13 cellular contexts compared by ENCODE assay signal in genomic region chr6:90044833-90045337, GRCh38.
DNase-seq lines count a peak whose midpoint lies in the region; ATAC-seq and TF ChIP-seq lines count a peak whose summit lies in the region.
"Had no signal": no experiment of that assay in that cellular context is flagged by ENCODE, and none has a peak within 500 bp of the region (broad histone marks: within the 10 kb centered on the region; RNA-seq: fewer than 3 reads in every experiment).

No MANE protein-coding gene starts in this region.

- TF ChIP-seq CTCF in AG04450 (IDR thresholded peaks at IDR 0.05; ENCODE audit: low read depth, low read length), result no peak
- no peak for TF ChIP-seq CTCF in activated B cell treated with CpG ODN at 0.5 μM for 24 hours (IDR thresholded peaks at IDR 0.05)
- no peak for TF ChIP-seq CTCF in suprapubic skin (IDR thresholded peaks at IDR 0.05)

- no peaks in the 10 kb centered on the region; the same call in 1 of the 2 replicates for H3K9me2 ChIP-seq in GM23248 (ENCODE audit: insufficient read depth)

- H3K27ac Mint-ChIP-seq in activated B cell treated with CpG ODN at 0.5 μM for 24 hours, result peak overlapping the region; percentile 55
- H3K27ac Mint-ChIP-seq: CD8-positive, alpha-beta T cell; natural killer cell treated with Interleukin-12 subunit alpha and Interleukin-12 subunit beta and Interleukin-15 and Interleukin-18, amount 100 ng/mL, for 72 hours had no signal

- no peak for TF ChIP-seq EP300 in suprapubic skin (IDR thresholded peaks at IDR 0.05)

- in situ Hi-C loops in GM23248 (cut with MboI), result no loop called here

- no peaks in the 10 kb centered on the region for H3K79me2 ChIP-seq in GM23248 (ENCODE audit: insufficient read depth)

- DNase-seq in AG04450 (ENCODE audit: low read depth, low spot score) (no peak), GM23248 (peak; percentile 85), activated B cell treated with CpG ODN at 0.5 μM for 24 hours (no peak), inferior parietal cortex (ENCODE audit: extremely low spot score) (peak; percentile 56), suprapubic skin (ENCODE audit: low spot score in 2 of 2) (no peak), NCI-H82 treated with DMSO at 0.1 percent for 48 hours (lab: John Stamatoyannopoulos, UW; ENCODE audit: unreplicated experiment) (no peak)
- DNase-seq: CD8-positive, alpha-beta T cell; NCI-H69 had no signal

- H3K4me2 ChIP-seq in GM23248 (ENCODE audit: unreplicated experiment), result peak overlapping the region; percentile 48
- H3K4me2 ChIP-seq: KMS-11 had no signal

- CTCF ChIA-PET in AG04450 (lab: Charles Lee) (interaction anchor here (1.2 kb wide), 1 partner anchor 348 kb away, joined by 3 read pairs; no protein-coding TSS in a partner anchor), activated B cell treated with CpG ODN at 0.5 μM for 24 hours (lab: Charles Lee) (no interaction called here)

- POLR2A ChIA-PET in AG04450 (lab: Yijun Ruan, JAX) (interaction anchor here (0.6 kb wide), 1 partner anchor 183 kb away, joined by 3 read pairs; no protein-coding TSS in a partner anchor), activated B cell treated with CpG ODN at 0.5 μM for 24 hours (lab: Charles Lee) (no interaction called here)

- H3K36me3 ChIP-seq in GM23248 (ENCODE audit: low read depth), result no peaks in the 10 kb centered on the region
- H3K36me3 ChIP-seq in suprapubic skin, result no peaks in the 10 kb centered on the region

- H3K4me3 ChIP-seq in AG04450 (ENCODE audit: low read depth, low read length), result no peak overlapping the region
- H3K4me3 ChIP-seq in GM23248, result no peak overlapping the region
- H3K4me3 ChIP-seq in suprapubic skin, result no peak overlapping the region
- H3K4me3 ChIP-seq: dorsolateral prefrontal cortex had no signal

- H4K20me1 ChIP-seq in GM23248 (ENCODE audit: insufficient read depth), result no peaks in the 10 kb centered on the region

- WGBS in GM23248 (ENCODE audit: low coverage in 1 of 2, low lambda C conversion rate in 2 of 2, missing lambda C conversion rate in 2 of 2), 2 experiments, result 82 to 85% methylated on average over 3 of the region's 3 CpGs
- 71% methylated on average over 3 of the region's 3 CpGs for WGBS in suprapubic skin

- H3K4me1 ChIP-seq in GM23248 (ENCODE audit: insufficient read depth) (peaks cover 32% of the 10 kb centered on the region), suprapubic skin (no peaks in the 10 kb centered on the region)

- H3K27me3 ChIP-seq in AG04450 (ENCODE audit: control insufficient read depth, insufficient read depth, low read length) (no peaks in the 10 kb centered on the region), GM23248 (replicated peaks; ENCODE audit: insufficient read depth) (no peaks in the 10 kb centered on the region), suprapubic skin (no peaks in the 10 kb centered on the region)
- H3K27me3 ChIP-seq: dorsolateral prefrontal cortex had no signal

- H3F3A ChIP-seq in GM23248 (ENCODE audit: insufficient read depth), result peaks cover 11% of the 10 kb centered on the region; the same call in 1 of the 2 replicates

- H3K9ac ChIP-seq in GM23248, result no peak overlapping the region
- H3K9ac ChIP-seq: KMS-11 had no signal

- ATAC-seq in activated B cell treated with CpG ODN at 0.5 μM for 24 hours (ENCODE audit: low read depth) (no peak), GM19463 (IDR thresholded peaks at IDR 0.05; ENCODE audit: unreplicated experiment) (no peak), HG02884 (IDR thresholded peaks at IDR 0.05; ENCODE audit: unreplicated experiment) (no peak)
- ATAC-seq: CD8-positive, alpha-beta T cell had no signal

- intact Hi-C loops in activated B cell treated with CpG ODN at 0.5 μM for 24 hours (cut with micrococcal nuclease), result no loop called here

- H3K9me3 ChIP-seq in AG04450 (ENCODE audit: control insufficient read depth, insufficient read depth, low read length) (no peaks in the 10 kb centered on the region), GM23248 (ENCODE audit: low read depth) (no peaks in the 10 kb centered on the region), suprapubic skin (no peaks in the 10 kb centered on the region)

- H3K27me3 Mint-ChIP-seq in activated B cell treated with CpG ODN at 0.5 μM for 24 hours, result no peaks in the 10 kb centered on the region
- H3K27me3 Mint-ChIP-seq: natural killer cell treated with Interleukin-12 subunit alpha and Interleukin-12 subunit beta and Interleukin-15 and Interleukin-18, amount 100 ng/mL, for 72 hours had no signal

- no peak for TF ChIP-seq POLR2A in suprapubic skin (IDR thresholded peaks at IDR 0.05)

- no peaks in the 10 kb centered on the region for H3K9me3 Mint-ChIP-seq in activated B cell treated with CpG ODN at 0.5 μM for 24 hours
- H3K9me3 Mint-ChIP-seq: CD8-positive, alpha-beta T cell; natural killer cell treated with Interleukin-12 subunit alpha and Interleukin-12 subunit beta and Interleukin-15 and Interleukin-18, amount 100 ng/mL, for 72 hours had no signal

- no peak overlapping the region for H3K4me3 Mint-ChIP-seq in activated B cell treated with CpG ODN at 0.5 μM for 24 hours
- H3K4me3 Mint-ChIP-seq: CD8-positive, alpha-beta T cell; natural killer cell treated with Interleukin-12 subunit alpha and Interleukin-12 subunit beta and Interleukin-15 and Interleukin-18, amount 100 ng/mL, for 72 hours had no signal

- H2AFZ ChIP-seq in GM23248, result no peak overlapping the region

- peak overlapping the region; percentile 21 for H3K27ac ChIP-seq in AG04450 (ENCODE audit: low read depth, low read length)
- peak overlapping the region; percentile 20; the same call in 1 of the 2 replicates for H3K27ac ChIP-seq in GM23248
- H3K27ac ChIP-seq in suprapubic skin, result no peak overlapping the region
- H3K27ac ChIP-seq: KMS-11 had no signal

- H3K4me1 Mint-ChIP-seq in activated B cell treated with CpG ODN at 0.5 μM for 24 hours, result peaks cover 17% of the 10 kb centered on the region

- peaks cover 37% of the 10 kb centered on the region for H3K36me3 Mint-ChIP-seq in activated B cell treated with CpG ODN at 0.5 μM for 24 hours (ENCODE audit: low read depth)
- H3K36me3 Mint-ChIP-seq: natural killer cell treated with Interleukin-12 subunit alpha and Interleukin-12 subunit beta and Interleukin-15 and Interleukin-18, amount 100 ng/mL, for 72 hours had no signal

Comparison
In these comparisons a context has a peak if more than half of its experiments do, and no peak if none do; other contexts are left out.
1. DNase-seq: peak in GM23248 (single experiment) and inferior parietal cortex (single experiment); none in AG04450 (single experiment), activated B cell treated with CpG ODN at 0.5 μM for 24 hours (single experiment), suprapubic skin (0 of 2) and NCI-H82 treated with DMSO at 0.1 percent for 48 hours (single experiment).